Comparison of ENCODE assay signal across 10 cellular contexts in genomic region chr4:120353235-120353634, GRCh38.
"Had no signal": no experiment of that assay in that cellular context is flagged by ENCODE, and none has a peak within 500 bp of the region (broad histone marks: within the 10 kb centered on the region; RNA-seq: fewer than 3 reads in every experiment).

No MANE protein-coding gene starts in this region.

- FAIRE-seq: H1, H54 had no signal

- H3K4me3 Mint-ChIP-seq: H9, HFFc6 had no signal

- H3K27ac Mint-ChIP-seq: H9, HFFc6 had no signal

- DNase-seq: GM23248, GOT3, H7, H9, HCEC 1CT, HFFc6 had no signal

- H3K9ac ChIP-seq: GM23248 had no signal

- H2AFZ ChIP-seq: GM23248 had no signal

- H3K9me3 Mint-ChIP-seq: H9 had no signal

- H3K9me3 ChIP-seq: HAP-1 had no signal

- H3K4me3 ChIP-seq: GM23248, HAP-1 had no signal

- H3K4me1 ChIP-seq: HAP-1 had no signal

- H3K36me3 ChIP-seq: HAP-1 had no signal

- H3K27ac ChIP-seq: GM23248 had no signal

- ATAC-seq: HCT116 had no signal
